Comparison of ENCODE assay signal across 8 cellular contexts in the genomic region with DNA sequence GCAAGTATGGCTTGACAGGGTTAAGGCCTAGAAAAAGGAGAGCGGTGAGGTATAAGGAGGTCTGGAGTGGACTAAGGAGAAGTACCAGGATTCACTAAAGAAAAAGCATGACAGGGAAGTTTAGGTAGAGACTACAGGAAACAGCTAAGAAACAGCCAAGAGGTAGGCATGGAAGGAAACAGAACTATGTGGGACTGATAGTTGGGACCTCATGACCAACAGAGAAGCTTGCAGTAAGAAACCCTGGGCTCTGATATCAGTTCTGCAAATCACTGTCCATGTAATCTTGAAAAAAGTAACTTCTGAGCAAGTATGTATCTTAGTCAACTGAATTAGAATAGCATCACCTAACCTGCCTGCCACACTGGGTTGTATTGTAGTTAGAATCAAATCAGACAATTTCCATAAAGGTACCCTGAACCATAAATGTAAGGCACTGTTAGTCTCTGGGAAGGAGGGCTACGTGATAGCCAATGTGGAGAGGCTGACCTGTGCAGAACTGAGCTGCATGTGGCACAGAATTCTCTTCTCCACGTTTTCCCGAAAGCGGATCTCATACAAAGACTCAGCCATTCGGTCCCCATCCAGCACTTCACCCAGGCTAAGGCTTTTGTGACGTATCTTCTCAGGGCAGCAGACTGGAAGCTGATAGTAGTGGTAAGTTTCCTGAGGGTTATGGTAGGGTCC.
A peak's percentile ranks its signal among the peaks of the same experiment; 100 is the strongest.
DNase-seq lines count a peak whose midpoint lies in the region; TF ChIP-seq lines count a peak whose summit lies in the region.

No MANE protein-coding gene starts in this region.

- H3K9me3 ChIP-seq in SU-DHL-6 (ENCODE audit: insufficient read depth, low read length) = no peaks in the 10 kb centered on the region

- no peak for DNase-seq in GM12864 (ENCODE audit: low read depth)
- DNase-seq in fibroblast of mammary gland (ENCODE audit: low read depth) = no peak
- no peak for DNase-seq in skeletal muscle cell (ENCODE audit: low read depth)
- no peak for DNase-seq in AG20443 (ENCODE audit: low spot score)
- DNase-seq in D341Med (ENCODE audit: low spot score) = no peak
- DNase-seq in DMS153 treated with DMSO at 0.1 percent for 48 hours (lab: John Stamatoyannopoulos, UW; ENCODE audit: unreplicated experiment) = no peak
- no peak for DNase-seq in ACHN

- no peaks in the 10 kb centered on the region for H4K20me1 ChIP-seq in SU-DHL-6 (ENCODE audit: low read depth, low read length)

- peaks cover 18% of the 10 kb centered on the region; the same call in 1 of the 2 replicates for H3K79me2 ChIP-seq in SU-DHL-6 (ENCODE audit: insufficient read depth, low read length)

- H3K4me2 ChIP-seq in SU-DHL-6 (ENCODE audit: low read depth, low read length, poor library complexity, severe bottlenecking) = peak overlapping the region; percentile 74

- H3K4me3 ChIP-seq in GM12864 (ENCODE audit: low read depth, low read length) = peak overlapping the region; percentile 94
- H3K4me3 ChIP-seq in SU-DHL-6 (ENCODE audit: insufficient read depth, low read length, poor library complexity, severe bottlenecking) = peak overlapping the region; percentile 66
- H3K4me3 ChIP-seq in fibroblast of mammary gland (ENCODE audit: control insufficient read depth, low read depth, low read length) = peak overlapping the region; percentile 69
- H3K4me3 ChIP-seq in skeletal muscle cell (ENCODE audit: low read depth, low read length) = peak overlapping the region; percentile 89

- H3K27me3 ChIP-seq in SU-DHL-6 (ENCODE audit: low read length) = no peaks in the 10 kb centered on the region

- in situ Hi-C loops in ACHN (cut with HindIII; ENCODE audit: low pct_ligation_motif_present, low pct_unique_long_range_greater_than_20kb, low sequenced_read_pairs) = no loop called here

- H3K36me3 ChIP-seq in SU-DHL-6 (ENCODE audit: low read length) = no peaks in the 10 kb centered on the region

- TF ChIP-seq CTCF in GM12864 (IDR thresholded peaks at IDR 0.05; ENCODE audit: low read depth, low read length, missing control alignments) (no peak), SU-DHL-6 (IDR thresholded peaks at IDR 0.05; ENCODE audit: insufficient read depth, low read length, poor library complexity, severe bottlenecking) (no peak), fibroblast of mammary gland (conservative IDR thresholded peaks at IDR 0.05; ENCODE audit: control insufficient read depth, insufficient read depth, low read depth, low read length) (no peak)

- H2AFZ ChIP-seq in SU-DHL-6 (ENCODE audit: low read depth, low read length, severe bottlenecking) = no peak overlapping the region

- no peaks in the 10 kb centered on the region for H3K9me2 ChIP-seq in SU-DHL-6 (replicated peaks; ENCODE audit: insufficient read depth, low read length)

- H3K27ac ChIP-seq in SU-DHL-6 (ENCODE audit: low read depth, low read length) = no peak overlapping the region

- H3K9ac ChIP-seq in SU-DHL-6 (ENCODE audit: low read length) = no peak overlapping the region; the same call in 1 of the 2 replicates

- peaks cover 32% of the 10 kb centered on the region for H3F3A ChIP-seq in SU-DHL-6 (ENCODE audit: insufficient read depth)
